9 cellular contexts compared by ENCODE assay signal in the genomic region with DNA sequence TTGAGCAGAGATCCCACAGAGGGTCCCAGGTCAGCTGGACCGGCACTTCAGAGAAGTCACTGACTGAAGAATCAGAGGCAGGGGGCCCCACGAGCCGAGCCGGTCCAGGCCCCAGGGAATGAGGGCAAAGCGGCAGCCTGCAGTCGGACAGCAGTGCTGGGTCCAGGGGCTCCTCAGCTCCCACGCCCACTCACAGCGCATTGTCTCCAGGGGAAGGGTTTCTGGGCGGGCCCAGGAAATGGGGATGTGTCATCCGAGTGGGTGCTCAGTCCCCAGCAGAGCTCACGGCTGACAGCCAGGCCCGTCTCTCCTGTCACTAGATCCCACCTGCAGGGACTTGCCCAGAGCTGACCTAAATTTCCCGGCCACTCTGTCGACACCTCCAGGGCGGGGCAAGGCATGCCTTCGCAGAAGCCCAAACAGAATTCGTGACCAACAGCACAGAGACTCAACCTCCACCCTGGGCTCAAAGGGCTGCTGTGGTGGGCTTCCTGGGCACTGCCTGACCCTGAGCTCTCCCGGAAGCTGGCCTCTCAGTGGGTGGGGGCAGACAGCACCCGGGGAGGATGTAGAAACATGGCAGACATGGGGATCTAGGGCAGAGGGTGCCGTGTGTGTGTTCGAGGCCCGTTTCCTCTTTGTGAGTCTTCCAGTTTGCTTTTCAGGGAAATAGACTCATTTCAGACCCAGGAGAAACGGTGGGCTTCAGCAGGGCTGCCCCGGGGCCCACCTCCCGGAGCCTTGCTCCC. TPM values are rescaled to one million over a fixed set of nuclear protein-coding genes. Genes with fewer than 3 reads are reported as not detected.
DNase-seq lines count a peak whose midpoint lies in the region; ATAC-seq, FAIRE-seq and TF ChIP-seq lines count a peak whose summit lies in the region.
"Had no signal": no experiment of that assay in that cellular context is flagged by ENCODE, and none has a peak within 500 bp of the region (broad histone marks: within the 10 kb centered on the region; RNA-seq: fewer than 3 reads in every experiment).

No MANE protein-coding gene starts in this region.

- no peak overlapping the region for H2BK20ac ChIP-seq in H1 (ENCODE audit: low read length)

- no peak for TF ChIP-seq RAD21 in H1 (IDR thresholded peaks at IDR 0.05 in 1 of 2, conservative IDR thresholded peaks at IDR 0.05 in 1 of 2; ENCODE audit: low read depth in 2 of 2, low read length in 2 of 2)

- H3K23me2 ChIP-seq in H1 (ENCODE audit: low read depth, low read length): no peaks in the 10 kb centered on the region

- no peak overlapping the region for H3K4ac ChIP-seq in H1 (replicated peaks; ENCODE audit: insufficient read length, low read depth, low read length)

- no peak overlapping the region for H3K56ac ChIP-seq in H1 (replicated peaks; ENCODE audit: insufficient read length, low read depth, low read length)

- no peak for TF ChIP-seq POLR2A in H1 (IDR thresholded peaks at IDR 0.05; ENCODE audit: control extremely low read depth in 1 of 2, low read depth in 2 of 2, low read length in 2 of 2)

- H2AK5ac ChIP-seq in H1 (ENCODE audit: low read depth, low read length): no peak overlapping the region

- H3F3A ChIP-seq in GM23248 (ENCODE audit: insufficient read depth): peaks cover 32% of the 10 kb centered on the region

- no peaks in the 10 kb centered on the region for H3K27me3 ChIP-seq in GM23248 (replicated peaks; ENCODE audit: insufficient read depth)
- H3K27me3 ChIP-seq in H1 (replicated peaks in 1 of 4; ENCODE audit: control insufficient read depth in 3 of 4, extremely low read depth in 1 of 4, insufficient read depth in 3 of 4, low read length in 3 of 4): no peaks in the 10 kb centered on the region

- H4K91ac ChIP-seq in H1 (replicated peaks; ENCODE audit: insufficient read length, low read length): no peak overlapping the region

- TF ChIP-seq CTCF in H1 (IDR thresholded peaks at IDR 0.05; ENCODE audit: control extremely low read depth in 1 of 3, insufficient read depth in 1 of 3, low read depth in 1 of 3, low read length in 3 of 3): no peak
- TF ChIP-seq CTCF in mucosa of descending colon (IDR thresholded peaks at IDR 0.05): no peak

- H3K9ac ChIP-seq in GM23248: peak overlapping the region; percentile 76
- H3K9ac ChIP-seq in H1 (replicated peaks in 1 of 4; ENCODE audit: extremely low read depth in 1 of 4, low read depth in 3 of 4, low read length in 3 of 4): no peak overlapping the region

- H3K9me3 ChIP-seq in GM23248 (ENCODE audit: low read depth) (no peaks in the 10 kb centered on the region), H1 (ENCODE audit: insufficient read depth in 2 of 2, low read depth in 1 of 2, low read length in 1 of 2) (no peaks in the 10 kb centered on the region), mucosa of descending colon (no peaks in the 10 kb centered on the region)

- no peak overlapping the region; the same call in 1 of the 2 replicates for H2BK12ac ChIP-seq in H1 (ENCODE audit: low read depth, low read length)

- no peak overlapping the region for H2BK15ac ChIP-seq in H1 (ENCODE audit: low read length)

- no peaks in the 10 kb centered on the region for H3K79me1 ChIP-seq in H1 (ENCODE audit: low read depth, low read length)

- H3K4me3 ChIP-seq in GM23248 (peak overlapping the region; percentile 40), H1 (ENCODE audit: extremely low read depth in 1 of 4, insufficient read depth in 2 of 4, low read depth in 3 of 4, low read length in 4 of 4) (no peak overlapping the region), mucosa of descending colon (no peak overlapping the region)

- H4K8ac ChIP-seq in H1 (ENCODE audit: extremely low read depth, insufficient read depth, low read length): peak overlapping the region; percentile 7; the same call in 1 of the 2 replicates

- TF ChIP-seq EP300 in H1 (IDR thresholded peaks at IDR 0.05; ENCODE audit: borderline replicate concordance in 1 of 2, low read depth in 2 of 2, low read length in 2 of 2): no peak

- in situ Hi-C loops in GM23248 (cut with MboI): no loop called here

- H3K27ac ChIP-seq in GM23248 (peak overlapping the region; percentile 96), H1 (ENCODE audit: low read depth, low read length) (no peak overlapping the region)
- H3K27ac ChIP-seq: HL-60 had no signal

- DNase-seq in GM23248: peak; percentile 89
- peak in 3 of 5 experiments; percentile 26 to 84 (median 43) for DNase-seq in T-helper 2 cell
- no peak for DNase-seq in H1 (ENCODE audit: low read depth in 1 of 2, low spot score in 2 of 2)
- DNase-seq in stimulated activated CD4-positive, alpha-beta T cell treated with anti-CD3 and anti-CD28 coated beads, Interleukin-12 subunit alpha, Interleukin-12 subunit beta, amount 100 ng/mL, for 48 hours (ENCODE audit: low read depth in 2 of 3, low spot score in 1 of 3): peak in 2 of 3 donors; percentile 20 to 42
- no peak for DNase-seq in mucosa of descending colon
- DNase-seq in nucleus accumbens (lab: John Stamatoyannopoulos, UW): no peak

- CTCF ChIA-PET in H1 (lab: Charles Lee; ENCODE audit: partially characterized antibody): interaction anchor here (0.9 to 13.3 kb wide), 19 partner anchors 7 to 324 kb away, joined by 3 to 118 read pairs (median 8); no protein-coding TSS in a partner anchor

- 0 out of 2 replicates have a peak overlapping the region, but pooled peaks have one; percentile 16 for H2BK5ac ChIP-seq in H1 (ENCODE audit: low read depth, low read length)

- H4K5ac ChIP-seq in H1 (ENCODE audit: insufficient read length, low read depth, low read length): no peak overlapping the region

- H2BK120ac ChIP-seq in H1 (replicated peaks; ENCODE audit: low read depth, low read length): no peak overlapping the region

- H4K20me1 ChIP-seq in GM23248 (ENCODE audit: insufficient read depth) (no peaks in the 10 kb centered on the region), H1 (replicated peaks in 1 of 2; ENCODE audit: control insufficient read depth in 1 of 2, insufficient read depth in 2 of 2, low read length in 2 of 2) (no peaks in the 10 kb centered on the region)

- H3K36me3 ChIP-seq in GM23248 (ENCODE audit: low read depth): no peaks in the 10 kb centered on the region
- no peaks in the 10 kb centered on the region; a peak in 1 of 8 replicates for H3K36me3 ChIP-seq in H1 (ENCODE audit: control insufficient read depth in 2 of 4, insufficient read depth in 4 of 4, low read length in 3 of 4)
- H3K36me3 ChIP-seq in mucosa of descending colon (ENCODE audit: low read depth): no peaks in the 10 kb centered on the region

- no peak overlapping the region for H3K14ac ChIP-seq in H1 (ENCODE audit: insufficient read length)

- no peak overlapping the region for H3K18ac ChIP-seq in H1 (ENCODE audit: extremely low read depth, low read length)

- H3K4me2 ChIP-seq in GM23248 (ENCODE audit: unreplicated experiment) (peak overlapping the region; percentile 76), H1 (ENCODE audit: insufficient read depth in 1 of 2, low read depth in 2 of 2, low read length in 2 of 2) (no peak overlapping the region)

- POLR2A ChIA-PET in H1 (lab: Charles Lee; ENCODE audit: partially characterized antibody): interaction anchor here (1.8 kb wide), 1 partner anchor 42 kb away, joined by 4 read pairs; the partner anchor contains the start of gene TAF1B

- no peaks in the 10 kb centered on the region for H3K79me2 ChIP-seq in GM23248 (ENCODE audit: insufficient read depth)
- H3K79me2 ChIP-seq in H1 (ENCODE audit: control insufficient read depth in 1 of 2, insufficient read depth in 2 of 2, low read length in 2 of 2): no peaks in the 10 kb centered on the region

- WGBS in GM23248 (ENCODE audit: low coverage in 1 of 2, low lambda C conversion rate in 2 of 2, missing lambda C conversion rate in 2 of 2), 2 experiments: 12 to 14% methylated on average over 22 to 24 of the region's 25 CpGs
- 86% methylated on average over 23 of the region's 25 CpGs; no CpG with 5 or more reads in 1 of the 2 experiments for WGBS in H1 (ENCODE audit: extremely low coverage in 1 of 2, insufficient coverage in 1 of 2, insufficient read length in 1 of 2, insufficient replicate concordance in 2 of 2, low coverage in 1 of 2, low lambda C conversion rate in 2 of 2, missing lambda C conversion rate in 1 of 2), 2 experiments

- H3K9me2 ChIP-seq in GM23248 (ENCODE audit: insufficient read depth): no peaks in the 10 kb centered on the region

- FAIRE-seq in H1 (lab: Jason Lieb, UNC): no peak

- ATAC-seq in GM21529 (IDR thresholded peaks at IDR 0.05; ENCODE audit: unreplicated experiment) (no peak), mucosa of descending colon (no peak), GM21515 (IDR thresholded peaks at IDR 0.05; ENCODE audit: unreplicated experiment) (no peak)

- peaks cover 47% of the 10 kb centered on the region for H3K4me1 ChIP-seq in GM23248 (ENCODE audit: insufficient read depth)
- peaks cover 0 to 8% (median 2%) of the 10 kb centered on the region in 4 experiments; a peak in 4 of 7 replicates for H3K4me1 ChIP-seq in H1 (replicated peaks in 1 of 4; ENCODE audit: control insufficient read depth in 3 of 4, insufficient read depth in 4 of 4, low read length in 3 of 4)
- H3K4me1 ChIP-seq in mucosa of descending colon (ENCODE audit: low read depth): peaks cover 40% of the 10 kb centered on the region

- H3K23ac ChIP-seq in H1 (ENCODE audit: insufficient read length): no peak overlapping the region

- H2AFZ ChIP-seq in GM23248 (peak overlapping the region; percentile 56), H1 (ENCODE audit: low read length) (peak overlapping the region; percentile 73; the same call in 1 of the 2 replicates)

- intact Hi-C loops in mucosa of descending colon (cut with DNase I, micrococcal nuclease): no loop called here

TF ChIP-seq in H1, 55 proteins besides CTCF, POLR2A, EP300 and RAD21 (continues in another document):
- TF ChIP-seq CBX5 (IDR thresholded peaks at IDR 0.05; ENCODE audit: low read depth, low read length) (no peak), EZH2 (IDR thresholded peaks at IDR 0.05; ENCODE audit: low read depth, low read length, severe bottlenecking) (no peak), HDAC2 (IDR thresholded peaks at IDR 0.05; ENCODE audit: borderline replicate concordance in 1 of 2, low read depth in 2 of 2, low read length in 2 of 2) (no peak), CHD1 (IDR thresholded peaks at IDR 0.05; ENCODE audit: low read depth, low read length) (no peak), TAF1 (IDR thresholded peaks at IDR 0.05; ENCODE audit: low read depth, low read length) (no peak)

RNA-seq across cellular contexts. Expression of gene TAF1B, which starts 42.1 kb away (rescaled TPM):
- 9.0 and 27.0 TPM in 2 replicates for total RNA-seq in GM23248 (2014; rRNA removed; shearing (Covaris generic))
- 16.6 TPM in 2 replicates for polyA plus RNA-seq in GM23248 (2016; fragmentation: Nextera tagmentation; extraction: Ambion mirVana)
- total RNA-seq in H1 (2021; fragmentation: NEBNext Ultra II Directional; extraction: Animal tissue kit (Norgen Biotek cat#: 25700)): 25.2 and 25.8 TPM in 2 replicates
- polyA plus RNA-seq in H1 (2011; rRNA removed): 5.4 and 6.6 TPM in 2 replicates
- 7.3 TPM for polyA plus RNA-seq in H1 (2011; cell fraction: cytosol; rRNA removed)
- 7.4 TPM for polyA plus RNA-seq in H1 (2011; cell fraction: nucleus; rRNA removed)
- 6.8 to 12.0 TPM (median 7.8 TPM) in 4 replicates for polyA plus RNA-seq in H1 (2012, experiment 1 of 2)
- polyA plus RNA-seq in H1 (2012, experiment 2 of 2): 1.3 TPM
- polyA plus RNA-seq in H1 (2013, experiment 1 of 2): 17.6 TPM
- polyA plus RNA-seq in H1 (2013, experiment 2 of 2): 16.8 TPM
- polyA minus RNA-seq in H1 (2011; rRNA and poly(A)+ RNA removed): 20.7 and 22.7 TPM in 2 replicates
- 10.9 TPM for polyA minus RNA-seq in H1 (2011; cell fraction: cytosol; rRNA and poly(A)+ RNA removed)
- polyA minus RNA-seq in H1 (2011; cell fraction: nucleus; rRNA and poly(A)+ RNA removed): 47.1 TPM
- 10 to 100 TPM in 2 of 3 donors, 1 to 10 TPM in 1; 9.4 to 14.1 (median 13.2) TPM for total RNA-seq in mucosa of descending colon

Comparison
In these comparisons a context has a peak if more than half of its experiments do, and no peak if none do; other contexts are left out.
1. DNase-seq: peak in GM23248 (single experiment), T-helper 2 cell (3 of 5) and stimulated activated CD4-positive, alpha-beta T cell treated with anti-CD3 and anti-CD28 coated beads, Interleukin-12 subunit alpha, Interleukin-12 subunit beta, amount 100 ng/mL, for 48 hours (2 of 3); none in H1 (0 of 2), mucosa of descending colon (0 of 3) and nucleus accumbens (0 of 56).